ENCODE assay signal across 1 cellular context in genomic region chr16:66552288-66553143, GRCh38.
TF ChIP-seq lines count a peak whose summit lies in the region.

Gene CKLF, plus strand, starts transcription at chr16:66552576. Its CDS starts 140 bp downstream, at chr16:66552716.

TF ChIP-seq in HepG2, 621 proteins besides CTCF, POLR2A, EP300 and RAD21 (continued from another document and continues in another):
- TF ChIP-seq ZNF670 (CRISPR knock-in tag; IDR thresholded peaks at IDR 0.05; ENCODE audit: borderline replicate concordance), result peak; percentile 98; the same call in 1 of the 2 replicates
- peak; percentile 99 for TF ChIP-seq ARID2 (CRISPR knock-in tag; IDR thresholded peaks at IDR 0.05; ENCODE audit: borderline replicate concordance)
- peak; percentile 99; the same call in 1 of the 2 replicates for TF ChIP-seq CC2D1A (CRISPR knock-in tag; IDR thresholded peaks at IDR 0.05)
- TF ChIP-seq, protein P1, sequence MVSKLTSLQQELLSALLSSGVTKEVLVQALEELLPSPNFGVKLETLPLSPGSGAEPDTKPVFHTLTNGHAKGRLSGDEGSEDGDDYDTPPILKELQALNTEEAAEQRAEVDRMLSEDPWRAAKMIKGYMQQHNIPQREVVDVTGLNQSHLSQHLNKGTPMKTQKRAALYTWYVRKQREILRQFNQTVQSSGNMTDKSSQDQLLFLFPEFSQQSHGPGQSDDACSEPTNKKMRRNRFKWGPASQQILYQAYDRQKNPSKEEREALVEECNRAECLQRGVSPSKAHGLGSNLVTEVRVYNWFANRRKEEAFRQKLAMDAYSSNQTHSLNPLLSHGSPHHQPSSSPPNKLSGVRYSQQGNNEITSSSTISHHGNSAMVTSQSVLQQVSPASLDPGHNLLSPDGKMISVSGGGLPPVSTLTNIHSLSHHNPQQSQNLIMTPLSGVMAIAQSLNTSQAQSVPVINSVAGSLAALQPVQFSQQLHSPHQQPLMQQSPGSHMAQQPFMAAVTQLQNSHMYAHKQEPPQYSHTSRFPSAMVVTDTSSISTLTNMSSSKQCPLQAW (CRISPR knock-in tag; IDR thresholded peaks at IDR 0.05), result peak; percentile 90; the same call in 1 of the 2 replicates
- peak; percentile 99 for TF ChIP-seq MXD3 (CRISPR knock-in tag; IDR thresholded peaks at IDR 0.05)
- no peak; the same call in 1 of the 2 replicates for TF ChIP-seq ZBTB1 (CRISPR knock-in tag; IDR thresholded peaks at IDR 0.05; ENCODE audit: borderline replicate concordance)
- no peak for TF ChIP-seq HNRNPUL1 (IDR thresholded peaks at IDR 0.05; ENCODE audit: low read depth, low read length)
- peak; percentile 100 for TF ChIP-seq ZNF772 (CRISPR knock-in tag; IDR thresholded peaks at IDR 0.05)
- peak; percentile 92; the same call in 1 of the 2 replicates for TF ChIP-seq ZNF737 (CRISPR knock-in tag; IDR thresholded peaks at IDR 0.05; ENCODE audit: borderline replicate concordance)
- peak; percentile 100 for TF ChIP-seq NFATC3 (CRISPR knock-in tag; IDR thresholded peaks at IDR 0.05)
- TF ChIP-seq MLLT10 (CRISPR knock-in tag; IDR thresholded peaks at IDR 0.05), result 0 out of 2 replicates have a peak, but pooled peaks have one; percentile 67
- TF ChIP-seq THYN1 (CRISPR knock-in tag; IDR thresholded peaks at IDR 0.05; ENCODE audit: borderline replicate concordance, low read depth), result no peak
- TF ChIP-seq ZFP36L2 (CRISPR knock-in tag; IDR thresholded peaks at IDR 0.05), result no peak; the same call in none of the 2 replicates
- peak; percentile 100 for TF ChIP-seq ARNT2 (CRISPR knock-in tag; IDR thresholded peaks at IDR 0.05; ENCODE audit: low read depth)
- no peak for TF ChIP-seq TRIM22 (IDR thresholded peaks at IDR 0.05)
- TF ChIP-seq ZBTB10 (CRISPR knock-in tag; IDR thresholded peaks at IDR 0.05; ENCODE audit: borderline replicate concordance), result peak; percentile 86; the same call in 1 of the 2 replicates
- peak; percentile 99 for TF ChIP-seq SALL1 (CRISPR knock-in tag; IDR thresholded peaks at IDR 0.05)
- peak; percentile 91 for TF ChIP-seq ZNF10 (CRISPR knock-in tag; IDR thresholded peaks at IDR 0.05; ENCODE audit: borderline replicate concordance, low read depth)
- no peak for TF ChIP-seq U2AF2 (IDR thresholded peaks at IDR 0.05; ENCODE audit: low read depth, low read length)
- peak; percentile 97 for TF ChIP-seq KLF11 (CRISPR knock-in tag; IDR thresholded peaks at IDR 0.05)
- TF ChIP-seq, protein P2, sequence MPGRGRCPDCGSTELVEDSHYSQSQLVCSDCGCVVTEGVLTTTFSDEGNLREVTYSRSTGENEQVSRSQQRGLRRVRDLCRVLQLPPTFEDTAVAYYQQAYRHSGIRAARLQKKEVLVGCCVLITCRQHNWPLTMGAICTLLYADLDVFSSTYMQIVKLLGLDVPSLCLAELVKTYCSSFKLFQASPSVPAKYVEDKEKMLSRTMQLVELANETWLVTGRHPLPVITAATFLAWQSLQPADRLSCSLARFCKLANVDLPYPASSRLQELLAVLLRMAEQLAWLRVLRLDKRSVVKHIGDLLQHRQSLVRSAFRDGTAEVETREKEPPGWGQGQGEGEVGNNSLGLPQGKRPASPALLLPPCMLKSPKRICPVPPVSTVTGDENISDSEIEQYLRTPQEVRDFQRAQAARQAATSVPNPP (CRISPR knock-in tag; IDR thresholded peaks at IDR 0.05), result peak; percentile 97
- no peak for TF ChIP-seq ZFP82 (CRISPR knock-in tag; IDR thresholded peaks at IDR 0.05; ENCODE audit: borderline replicate concordance)
- TF ChIP-seq ZNF614 (CRISPR knock-in tag; IDR thresholded peaks at IDR 0.05; ENCODE audit: borderline replicate concordance), result peak; percentile 93; the same call in 1 of the 2 replicates
- TF ChIP-seq ZNF605 (CRISPR knock-in tag; IDR thresholded peaks at IDR 0.05), result peak; percentile 100
- TF ChIP-seq, protein P3, sequence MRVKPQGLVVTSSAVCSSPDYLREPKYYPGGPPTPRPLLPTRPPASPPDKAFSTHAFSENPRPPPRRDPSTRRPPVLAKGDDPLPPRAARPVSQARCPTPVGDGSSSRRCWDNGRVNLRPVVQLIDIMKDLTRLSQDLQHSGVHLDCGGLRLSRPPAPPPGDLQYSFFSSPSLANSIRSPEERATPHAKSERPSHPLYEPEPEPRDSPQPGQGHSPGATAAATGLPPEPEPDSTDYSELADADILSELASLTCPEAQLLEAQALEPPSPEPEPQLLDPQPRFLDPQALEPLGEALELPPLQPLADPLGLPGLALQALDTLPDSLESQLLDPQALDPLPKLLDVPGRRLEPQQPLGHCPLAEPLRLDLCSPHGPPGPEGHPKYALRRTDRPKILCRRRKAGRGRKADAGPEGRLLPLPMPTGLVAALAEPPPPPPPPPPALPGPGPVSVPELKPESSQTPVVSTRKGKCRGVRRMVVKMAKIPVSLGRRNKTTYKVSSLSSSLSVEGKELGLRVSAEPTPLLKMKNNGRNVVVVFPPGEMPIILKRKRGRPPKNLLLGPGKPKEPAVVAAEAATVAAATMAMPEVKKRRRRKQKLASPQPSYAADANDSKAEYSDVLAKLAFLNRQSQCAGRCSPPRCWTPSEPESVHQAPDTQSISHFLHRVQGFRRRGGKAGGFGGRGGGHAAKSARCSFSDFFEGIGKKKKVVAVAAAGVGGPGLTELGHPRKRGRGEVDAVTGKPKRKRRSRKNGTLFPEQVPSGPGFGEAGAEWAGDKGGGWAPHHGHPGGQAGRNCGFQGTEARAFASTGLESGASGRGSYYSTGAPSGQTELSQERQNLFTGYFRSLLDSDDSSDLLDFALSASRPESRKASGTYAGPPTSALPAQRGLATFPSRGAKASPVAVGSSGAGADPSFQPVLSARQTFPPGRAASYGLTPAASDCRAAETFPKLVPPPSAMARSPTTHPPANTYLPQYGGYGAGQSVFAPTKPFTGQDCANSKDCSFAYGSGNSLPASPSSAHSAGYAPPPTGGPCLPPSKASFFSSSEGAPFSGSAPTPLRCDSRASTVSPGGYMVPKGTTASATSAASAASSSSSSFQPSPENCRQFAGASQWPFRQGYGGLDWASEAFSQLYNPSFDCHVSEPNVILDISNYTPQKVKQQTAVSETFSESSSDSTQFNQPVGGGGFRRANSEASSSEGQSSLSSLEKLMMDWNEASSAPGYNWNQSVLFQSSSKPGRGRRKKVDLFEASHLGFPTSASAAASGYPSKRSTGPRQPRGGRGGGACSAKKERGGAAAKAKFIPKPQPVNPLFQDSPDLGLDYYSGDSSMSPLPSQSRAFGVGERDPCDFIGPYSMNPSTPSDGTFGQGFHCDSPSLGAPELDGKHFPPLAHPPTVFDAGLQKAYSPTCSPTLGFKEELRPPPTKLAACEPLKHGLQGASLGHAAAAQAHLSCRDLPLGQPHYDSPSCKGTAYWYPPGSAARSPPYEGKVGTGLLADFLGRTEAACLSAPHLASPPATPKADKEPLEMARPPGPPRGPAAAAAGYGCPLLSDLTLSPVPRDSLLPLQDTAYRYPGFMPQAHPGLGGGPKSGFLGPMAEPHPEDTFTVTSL (CRISPR knock-in tag; IDR thresholded peaks at IDR 0.05; ENCODE audit: borderline replicate concordance), result 0 out of 2 replicates have a peak, but pooled peaks have one; percentile 33
- peak; percentile 89 for TF ChIP-seq ISL2 (CRISPR knock-in tag; IDR thresholded peaks at IDR 0.05)
- peak; percentile 87 for TF ChIP-seq ZNF264 (CRISPR knock-in tag; IDR thresholded peaks at IDR 0.05)
- TF ChIP-seq JARID2 (CRISPR knock-in tag; IDR thresholded peaks at IDR 0.05; ENCODE audit: insufficient replicate concordance), result no peak
- TF ChIP-seq ARNTL (CRISPR knock-in tag; IDR thresholded peaks at IDR 0.05), result peak; percentile 14
- TF ChIP-seq SKI (IDR thresholded peaks at IDR 0.05; ENCODE audit: partially characterized antibody), result peak; percentile 16
- peak; percentile 100 for TF ChIP-seq ZNF547 (CRISPR knock-in tag; IDR thresholded peaks at IDR 0.05)
- peak; percentile 75; the same call in 1 of the 2 replicates for TF ChIP-seq ATF3 (CRISPR knock-in tag; IDR thresholded peaks at IDR 0.05)
- TF ChIP-seq ZNF441 (CRISPR knock-in tag; IDR thresholded peaks at IDR 0.05; ENCODE audit: borderline replicate concordance), result peak; percentile 96
- peak; percentile 100 for TF ChIP-seq ZNF33B (CRISPR knock-in tag; IDR thresholded peaks at IDR 0.05)
- TF ChIP-seq TFDP2 (CRISPR knock-in tag; IDR thresholded peaks at IDR 0.05), result peak; percentile 99
- peak; percentile 85 for TF ChIP-seq TGIF2 (CRISPR knock-in tag; IDR thresholded peaks at IDR 0.05)
- peak; percentile 11; the same call in 1 of the 2 replicates for TF ChIP-seq ZNF652 (CRISPR knock-in tag; IDR thresholded peaks at IDR 0.05; ENCODE audit: borderline replicate concordance, low read depth)
- peak; percentile 83; the same call in 1 of the 2 replicates for TF ChIP-seq TBX3 (IDR thresholded peaks at IDR 0.05; ENCODE audit: borderline replicate concordance)
- TF ChIP-seq, protein P4, sequence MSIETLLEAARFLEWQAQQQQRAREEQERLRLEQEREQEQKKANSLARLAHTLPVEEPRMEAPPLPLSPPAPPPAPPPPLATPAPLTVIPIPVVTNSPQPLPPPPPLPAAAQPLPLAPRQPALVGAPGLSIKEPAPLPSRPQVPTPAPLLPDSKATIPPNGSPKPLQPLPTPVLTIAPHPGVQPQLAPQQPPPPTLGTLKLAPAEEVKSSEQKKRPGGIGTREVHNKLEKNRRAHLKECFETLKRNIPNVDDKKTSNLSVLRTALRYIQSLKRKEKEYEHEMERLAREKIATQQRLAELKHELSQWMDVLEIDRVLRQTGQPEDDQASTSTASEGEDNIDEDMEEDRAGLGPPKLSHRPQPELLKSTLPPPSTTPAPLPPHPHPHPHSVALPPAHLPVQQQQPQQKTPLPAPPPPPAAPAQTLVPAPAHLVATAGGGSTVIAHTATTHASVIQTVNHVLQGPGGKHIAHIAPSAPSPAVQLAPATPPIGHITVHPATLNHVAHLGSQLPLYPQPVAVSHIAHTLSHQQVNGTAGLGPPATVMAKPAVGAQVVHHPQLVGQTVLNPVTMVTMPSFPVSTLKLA (IDR thresholded peaks at IDR 0.05), result no peak
- TF ChIP-seq, protein P5, sequence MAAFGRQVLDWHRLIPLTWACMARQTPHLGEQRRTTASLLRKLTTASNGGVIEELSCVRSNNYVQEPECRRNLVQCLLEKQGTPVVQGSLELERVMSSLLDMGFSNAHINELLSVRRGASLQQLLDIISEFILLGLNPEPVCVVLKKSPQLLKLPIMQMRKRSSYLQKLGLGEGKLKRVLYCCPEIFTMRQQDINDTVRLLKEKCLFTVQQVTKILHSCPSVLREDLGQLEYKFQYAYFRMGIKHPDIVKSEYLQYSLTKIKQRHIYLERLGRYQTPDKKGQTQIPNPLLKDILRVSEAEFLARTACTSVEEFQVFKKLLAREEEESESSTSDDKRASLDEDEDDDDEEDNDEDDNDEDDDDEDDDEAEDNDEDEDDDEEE (CRISPR knock-in tag; IDR thresholded peaks at IDR 0.05), result no peak
- peak; percentile 97 for TF ChIP-seq SNAPC5 (CRISPR knock-in tag; IDR thresholded peaks at IDR 0.05; ENCODE audit: borderline replicate concordance)
- TF ChIP-seq ETV5 (CRISPR knock-in tag; IDR thresholded peaks at IDR 0.05; ENCODE audit: borderline replicate concordance), result peak; percentile 69
- no peak for TF ChIP-seq POLR2AphosphoS2 (IDR thresholded peaks at IDR 0.05; ENCODE audit: low read depth, low read length)
- TF ChIP-seq, protein P6, sequence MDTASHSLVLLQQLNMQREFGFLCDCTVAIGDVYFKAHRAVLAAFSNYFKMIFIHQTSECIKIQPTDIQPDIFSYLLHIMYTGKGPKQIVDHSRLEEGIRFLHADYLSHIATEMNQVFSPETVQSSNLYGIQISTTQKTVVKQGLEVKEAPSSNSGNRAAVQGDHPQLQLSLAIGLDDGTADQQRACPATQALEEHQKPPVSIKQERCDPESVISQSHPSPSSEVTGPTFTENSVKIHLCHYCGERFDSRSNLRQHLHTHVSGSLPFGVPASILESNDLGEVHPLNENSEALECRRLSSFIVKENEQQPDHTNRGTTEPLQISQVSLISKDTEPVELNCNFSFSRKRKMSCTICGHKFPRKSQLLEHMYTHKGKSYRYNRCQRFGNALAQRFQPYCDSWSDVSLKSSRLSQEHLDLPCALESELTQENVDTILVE (CRISPR knock-in tag; IDR thresholded peaks at IDR 0.05), result peak; percentile 86
- peak; percentile 84 for TF ChIP-seq HMG20B (CRISPR knock-in tag; conservative IDR thresholded peaks at IDR 0.05)
